In genomic region chr9:137733429-137733828, GRCh38 we compare ENCODE assay signal across 26 cellular contexts.
"Had no signal": no experiment of that assay in that cellular context is flagged by ENCODE, and none has a peak within 500 bp of the region (broad histone marks: within the 10 kb centered on the region; RNA-seq: fewer than 3 reads in every experiment).

No MANE protein-coding gene starts in this region.

- H3K4me1 Mint-ChIP-seq: activated CD4-positive, alpha-beta T cell treated with anti-CD3 and anti-CD28 coated beads for 36 hours; activated naive CD8-positive, alpha-beta T cell treated with anti-CD3 and anti-CD28 coated beads, Interleukin-2, amount 10 ng/mL, durations not matched to agents 7 days and 5 days had no signal

- H3K4me3 ChIP-seq: ascending aorta, cardiac muscle cell, SJCRH30, SK-N-MC had no signal

- H3K27ac ChIP-seq: ascending aorta, cardiac muscle cell, SJCRH30, SK-N-MC had no signal

- H3K27me3 ChIP-seq: ascending aorta, cardiac muscle cell, SJCRH30 had no signal

- H3K4me3 Mint-ChIP-seq: activated CD4-positive, alpha-beta T cell treated with anti-CD3 and anti-CD28 coated beads for 36 hours; activated CD4-positive, alpha-beta T cell treated with anti-CD3 and anti-CD28 coated beads, Interleukin-2, amount 10 ng/mL, durations not matched to agents 7 days and 5 days; activated CD8-positive, alpha-beta T cell treated with anti-CD3 and anti-CD28 coated beads, Interleukin-2, amount 10 ng/mL, durations not matched to agents 7 days and 5 days; activated naive CD4-positive, alpha-beta T cell treated with anti-CD3 and anti-CD28 coated beads, Interleukin-2, amount 50 U/mL, for 24 hours; activated naive CD8-positive, alpha-beta T cell treated with anti-CD3 and anti-CD28 coated beads, Interleukin-2, amount 10 ng/mL, durations not matched to agents 7 days and 5 days; activated T-cell treated with anti-CD3 and anti-CD28 coated beads, Interleukin-2, amount 50 U/mL, for 24 hours; WTC11 had no signal

- ATAC-seq: activated CD4-positive, alpha-beta T cell treated with anti-CD3 and anti-CD28 coated beads for 36 hours; activated CD4-positive, CD25-positive, alpha-beta regulatory T cell treated with anti-CD3 and anti-CD28 coated beads, Interleukin-2, amount 50 U/mL, for 24 hours; activated CD8-positive, alpha-beta T cell treated with anti-CD3 and anti-CD28 coated beads, Interleukin-2, amount 10 ng/mL, durations not matched to agents 7 days and 5 days; Panc1; WTC11 had no signal

- H3K4me1 ChIP-seq: ascending aorta, SJCRH30 had no signal

- H3K27ac Mint-ChIP-seq: activated CD4-positive, alpha-beta T cell treated with anti-CD3 and anti-CD28 coated beads for 36 hours; activated CD4-positive, alpha-beta T cell treated with anti-CD3 and anti-CD28 coated beads, Interleukin-2, amount 10 ng/mL, durations not matched to agents 7 days and 5 days; activated CD8-positive, alpha-beta T cell treated with anti-CD3 and anti-CD28 coated beads, Interleukin-2, amount 10 ng/mL, durations not matched to agents 7 days and 5 days; activated naive CD4-positive, alpha-beta T cell treated with anti-CD3 and anti-CD28 coated beads, Interleukin-2, amount 50 U/mL, for 24 hours; activated naive CD8-positive, alpha-beta T cell treated with anti-CD3 and anti-CD28 coated beads, Interleukin-2, amount 10 ng/mL, durations not matched to agents 7 days and 5 days; activated T-cell treated with anti-CD3 and anti-CD28 coated beads, Interleukin-2, amount 50 U/mL, for 24 hours; activated T-helper 2 cell treated with anti-CD3 and anti-CD28 coated beads, Interferon-gamma antibody, Interleukin-2, Interleukin-4, amounts not matched to agents 10 μg/mL and 5 μg/mL and 100 μg/mL, durations not matched to agents 14 hours and 24 hours and 36 hours had no signal

- DNase-seq: activated CD4-positive, alpha-beta T cell treated with anti-CD3 and anti-CD28 coated beads for 36 hours; activated CD4-positive, alpha-beta T cell treated with anti-CD3 and anti-CD28 coated beads, Interleukin-2, amount 10 ng/mL, durations not matched to agents 7 days and 5 days; activated CD4-positive, alpha-beta T cell treated with anti-CD3 and anti-CD28 coated beads, Interleukin-2, amount 50 U/mL, for 48 hours; activated CD8-positive, alpha-beta T cell treated with anti-CD3 and anti-CD28 coated beads, Interleukin-2, amount 10 ng/mL, durations not matched to agents 7 days and 5 days; activated gamma-delta T cell; activated naive CD4-positive, alpha-beta T cell treated with Interleukin-2 at 50 U/mL for 16 hours; activated naive CD8-positive, alpha-beta T cell treated with anti-CD3 and anti-CD28 coated beads, Interleukin-2, amount 10 ng/mL, durations not matched to agents 7 days and 5 days; amygdala; NCI-H1105; NCI-H1417 treated with DMSO at 0.1 percent for 48 hours; NCI-H1930; NCI-H2081 treated with DMSO at 0.1 percent for 48 hours; NCI-H345; NCI-H524 treated with DMSO at 0.1 percent for 48 hours; SHP77; SJCRH30; T1000 had no signal

- H3K27me3 Mint-ChIP-seq: activated CD4-positive, alpha-beta T cell treated with anti-CD3 and anti-CD28 coated beads for 36 hours; activated CD4-positive, alpha-beta T cell treated with anti-CD3 and anti-CD28 coated beads, Interleukin-2, amount 10 ng/mL, durations not matched to agents 7 days and 5 days; activated naive CD4-positive, alpha-beta T cell treated with anti-CD3 and anti-CD28 coated beads, Interleukin-2, amount 50 U/mL, for 24 hours; activated naive CD8-positive, alpha-beta T cell treated with anti-CD3 and anti-CD28 coated beads, Interleukin-2, amount 10 ng/mL, durations not matched to agents 7 days and 5 days; activated T-cell treated with anti-CD3 and anti-CD28 coated beads, Interleukin-2, amount 50 U/mL, for 24 hours had no signal
